12 cellular contexts compared by ENCODE assay signal in the genomic region with DNA sequence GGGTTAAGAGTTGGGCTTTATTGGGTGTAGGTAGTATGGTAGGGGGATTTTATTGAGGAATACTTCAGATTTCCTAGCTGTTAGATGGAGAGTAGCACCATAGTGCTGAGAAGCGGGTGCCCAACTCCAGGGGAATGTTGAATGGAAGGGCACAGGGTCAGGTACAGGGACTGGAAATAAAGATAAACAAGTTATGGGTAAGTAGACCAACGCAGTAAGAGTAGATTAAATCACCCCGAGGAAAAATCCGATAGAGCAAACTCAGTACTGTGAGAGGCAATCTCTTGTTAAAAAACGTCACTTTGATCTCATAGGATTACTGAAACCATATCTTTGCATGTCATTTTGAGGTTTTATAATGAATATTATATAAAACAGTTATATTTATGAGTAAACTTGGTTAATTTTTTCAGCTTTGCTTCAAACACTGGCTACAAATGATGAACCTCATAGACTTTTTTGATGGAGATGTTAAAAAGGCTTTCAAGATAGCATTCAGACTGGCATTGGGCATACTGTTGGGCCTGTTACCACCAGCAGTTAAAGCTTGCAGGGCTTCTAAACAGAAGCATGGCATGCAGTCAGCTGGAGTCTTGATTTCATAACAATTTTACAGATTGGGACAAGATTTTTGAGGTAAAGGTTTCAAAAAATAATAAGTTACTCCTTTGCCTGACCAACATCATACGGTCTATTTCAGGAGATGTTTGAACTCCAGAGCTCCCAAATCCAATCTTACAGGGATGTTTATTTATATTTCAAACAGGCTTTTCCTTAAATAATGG. TPM values are rescaled to one million over a fixed set of nuclear protein-coding genes. Genes with fewer than 3 reads are reported as not detected.
A peak's percentile ranks its signal among the peaks of the same experiment; 100 is the strongest.
DNase-seq lines count a peak whose midpoint lies in the region; ATAC-seq, FAIRE-seq and TF ChIP-seq lines count a peak whose summit lies in the region.
"Had no signal": no experiment of that assay in that cellular context is flagged by ENCODE, and none has a peak within 500 bp of the region (broad histone marks: within the 10 kb centered on the region; RNA-seq: fewer than 3 reads in every experiment).

No MANE protein-coding gene starts in this region.

- H3K27me3 ChIP-seq in heart right ventricle (no peaks in the 10 kb centered on the region), HepG2 (ENCODE audit: control insufficient read depth in 1 of 2, insufficient read depth in 2 of 2, low read length in 2 of 2) (no peaks in the 10 kb centered on the region), upper lobe of right lung (no peaks in the 10 kb centered on the region)

- peaks cover 42% of the 10 kb centered on the region for H3K4me1 Mint-ChIP-seq in activated naive CD8-positive, alpha-beta T cell treated with anti-CD3 and anti-CD28 coated beads, Interleukin-2, amount 50 U/mL, for 24 hours

- POLR2A ChIA-PET in HepG2 (lab: Yijun Ruan, JAX): interaction anchor here (0.8 kb wide), 1 partner anchor 175 kb away, joined by 3 read pairs; no protein-coding TSS in a partner anchor

- no peaks in the 10 kb centered on the region for H3K9me3 ChIP-seq in heart right ventricle
- no peaks in the 10 kb centered on the region for H3K9me3 ChIP-seq in HepG2 (ENCODE audit: low read length)
- H3K9me3 ChIP-seq in upper lobe of right lung: no peaks in the 10 kb centered on the region

- TF ChIP-seq POLR2A in HepG2 (IDR thresholded peaks at IDR 0.05; ENCODE audit: insufficient read depth in 1 of 2, low read depth in 2 of 2, low read length in 2 of 2): no peak

- H3K4me2 ChIP-seq in HepG2 (ENCODE audit: low read depth, low read length): peak overlapping the region; percentile 24

- H3K27ac ChIP-seq in heart right ventricle: peak overlapping the region in 6 of 10 donors; percentile 21 to 95 (median 58)
- no peak overlapping the region for H3K27ac ChIP-seq in HepG2 (ENCODE audit: extremely low read length, insufficient read depth, low read length)
- peak overlapping the region; percentile 75 for H3K27ac ChIP-seq in upper lobe of right lung
- H3K27ac ChIP-seq: C4-2B had no signal

- H3K9ac ChIP-seq in HepG2 (ENCODE audit: insufficient read depth, low read depth, low read length): no peak overlapping the region

- H3K36me3 ChIP-seq in heart right ventricle (peaks cover 0 to 10% (median under 1%) of the 10 kb centered on the region in 9 donors), HepG2 (replicated peaks in 1 of 2; ENCODE audit: control insufficient read depth in 1 of 2, insufficient read depth in 2 of 2, low read length in 2 of 2) (no peaks in the 10 kb centered on the region; a peak in 2 of 5 replicates), upper lobe of right lung (peaks cover 9% of the 10 kb centered on the region)

- H3K9me3 Mint-ChIP-seq in activated naive CD8-positive, alpha-beta T cell treated with anti-CD3 and anti-CD28 coated beads, Interleukin-2, amount 50 U/mL, for 24 hours: no peaks in the 10 kb centered on the region

- H3K4me1 ChIP-seq in heart right ventricle: peaks cover 9 to 96% (median 79%) of the 10 kb centered on the region in 9 donors
- H3K4me1 ChIP-seq in HepG2 (ENCODE audit: insufficient read depth, low read length): peaks cover 65% of the 10 kb centered on the region
- H3K4me1 ChIP-seq in upper lobe of right lung: peaks cover 57% of the 10 kb centered on the region

- peak overlapping the region; percentile 70 for H3K27ac Mint-ChIP-seq in activated naive CD8-positive, alpha-beta T cell treated with anti-CD3 and anti-CD28 coated beads, Interleukin-2, amount 50 U/mL, for 24 hours

- WGBS in heart right ventricle, 2 donors: 84 to 88% methylated on average over 6 of the region's 6 CpGs
- WGBS in HepG2 (ENCODE audit: low lambda C conversion rate): 90% methylated on average over 6 of the region's 6 CpGs

- ATAC-seq in heart right ventricle: peak in 2 of 8 donors; percentile 17 to 45
- ATAC-seq in activated naive CD8-positive, alpha-beta T cell treated with anti-CD3 and anti-CD28 coated beads, Interleukin-2, amount 50 U/mL, for 24 hours: no peak
- no peak for ATAC-seq in HepG2
- no peak for ATAC-seq in upper lobe of right lung
- no peak for ATAC-seq in GM21576 (IDR thresholded peaks at IDR 0.05; ENCODE audit: unreplicated experiment)
- ATAC-seq in GM21825 (IDR thresholded peaks at IDR 0.05; ENCODE audit: unreplicated experiment): no peak

- TF ChIP-seq RAD21 in HepG2 (CRISPR knock-in tag; IDR thresholded peaks at IDR 0.05): no peak

- intact Hi-C loops in heart right ventricle (cut with DNase I) (loop anchor here in 6 of 10 donors (10.0 kb wide), 4 partner anchors 219 to 339 kb away; no protein-coding TSS in a partner anchor), cardiac septum (cut with DNase I) (loop anchor here (1.0 to 10.0 kb wide), 3 partner anchors 8 to 339 kb away; no protein-coding TSS in a partner anchor), HepG2 (cut with micrococcal nuclease; ENCODE audit: unreplicated experiment) (loop anchor here (10.0 kb wide), 1 partner anchor 229 kb away; no protein-coding TSS in a partner anchor), upper lobe of right lung (cut with DNase I) (no loop called here)

- H3K4me3 ChIP-seq in heart right ventricle (no peak overlapping the region), HepG2 (replicated peaks in 1 of 3; ENCODE audit: insufficient read depth in 1 of 3, low read depth in 2 of 3, low read length in 3 of 3) (no peak overlapping the region), upper lobe of right lung (peak overlapping the region; percentile 97)

- DNase-seq in heart right ventricle (no peak), cardiac septum (ENCODE audit: low spot score) (no peak), HepG2 (ENCODE audit: low spot score) (no peak), upper lobe of right lung (no peak), NCI-H187 treated with DMSO at 0.1 percent for 48 hours (lab: John Stamatoyannopoulos, UW) (no peak)
- DNase-seq in activated naive CD8-positive, alpha-beta T cell treated with anti-CD3 and anti-CD28 coated beads, Interleukin-2, amount 50 U/mL, for 24 hours: no peak
- DNase-seq: NCI-H2171, occipital lobe had no signal

- BruUV-seq in HepG2 (replicated peaks; lab: Mats Ljungman, UMichigan): no TSS peak

- CTCF ChIA-PET in HepG2 (lab: Yijun Ruan, JAX; ENCODE audit: low intra/inter-chr PET ratio, low total read pairs): no interaction called here

- TF ChIP-seq CTCF in heart right ventricle (IDR thresholded peaks at IDR 0.05) (no peak), HepG2 (CRISPR knock-in tag; IDR thresholded peaks at IDR 0.05) (no peak), upper lobe of right lung (IDR thresholded peaks at IDR 0.05) (no peak)

- TF ChIP-seq EP300 in HepG2 (IDR thresholded peaks at IDR 0.05; ENCODE audit: low read depth in 2 of 2, low read length in 2 of 2) (no peak), HepG2 (CRISPR knock-in tag; IDR thresholded peaks at IDR 0.05; ENCODE audit: borderline replicate concordance) (no peak)

- H3K36me3 Mint-ChIP-seq in activated naive CD8-positive, alpha-beta T cell treated with anti-CD3 and anti-CD28 coated beads, Interleukin-2, amount 50 U/mL, for 24 hours (ENCODE audit: low read depth): peaks cover under 1% of the 10 kb centered on the region

- in situ Hi-C loops in HepG2 (cut with HindIII; ENCODE audit: extremely low pct_ligation_motif_present, low pct_unique_long_range_greater_than_20kb): no loop called here

- no peaks in the 10 kb centered on the region for H3K27me3 Mint-ChIP-seq in activated naive CD8-positive, alpha-beta T cell treated with anti-CD3 and anti-CD28 coated beads, Interleukin-2, amount 50 U/mL, for 24 hours

- H2AFZ ChIP-seq in HepG2 (ENCODE audit: low read length): no peak overlapping the region

- H3K4me3 Mint-ChIP-seq in activated naive CD8-positive, alpha-beta T cell treated with anti-CD3 and anti-CD28 coated beads, Interleukin-2, amount 50 U/mL, for 24 hours: peak overlapping the region; percentile 32

- peaks cover 87% of the 10 kb centered on the region for H4K20me1 ChIP-seq in HepG2 (ENCODE audit: insufficient read depth, low read length)

- peaks cover 96% of the 10 kb centered on the region for H3K79me2 ChIP-seq in HepG2 (ENCODE audit: insufficient read depth, low read length)

- FAIRE-seq in HepG2 (lab: Jason Lieb, UNC): no peak
- FAIRE-seq: colon had no signal

TF ChIP-seq in HepG2, 621 proteins besides CTCF, POLR2A, EP300 and RAD21 (continues in another document):
- TF ChIP-seq CCDC6 (CRISPR knock-in tag; IDR thresholded peaks at IDR 0.05) (no peak), ZNF382 (CRISPR knock-in tag; IDR thresholded peaks at IDR 0.05; ENCODE audit: borderline replicate concordance) (no peak)

RNA-seq across cellular contexts. Expression of a gene that starts 7.1 kb away (rescaled TPM):
- total RNA-seq in heart right ventricle (10 to 100 TPM; 20.8 to 52.8 (median 34.7) TPM), cardiac septum (44.1 TPM), HepG2 (2016; rRNA removed; fragmentation: Illumina TruSeq; extraction: Trizol) (31.3 and 34.1 TPM in 2 replicates), upper lobe of right lung (118 TPM)
- polyA plus RNA-seq in heart right ventricle (1 to 10 TPM; 5.3 to 8.3 TPM), HepG2 (2011; rRNA removed) (9.0 and 10.0 TPM in 2 replicates)
- 1.7 and 3.1 TPM in 2 replicates for total RNA-seq in HepG2 (2016; cell fraction: cytosol; rRNA removed; fragmentation: Illumina TruSeq; extraction: Trizol; ENCODE audit: low read depth)
- 30.9 and 33.5 TPM in 2 replicates for total RNA-seq in HepG2 (2016; cell fraction: insoluble cytoplasmic fraction; rRNA removed; fragmentation: Illumina TruSeq; extraction: Trizol)
- 6.5 and 7.0 TPM in 2 replicates for total RNA-seq in HepG2 (2016; cell fraction: membrane; rRNA removed; fragmentation: Illumina TruSeq; extraction: Trizol)
- total RNA-seq in HepG2 (2016; cell fraction: nucleus; rRNA removed; fragmentation: Illumina TruSeq; extraction: Trizol): 32.0 and 45.9 TPM in 2 replicates
- polyA plus RNA-seq in HepG2 (2011; cell fraction: cytosol; rRNA removed): 3.4 and 7.6 TPM in 2 replicates
- polyA plus RNA-seq in HepG2 (2011; cell fraction: nucleus; rRNA removed): 17.2 and 19.0 TPM in 2 replicates
- polyA plus RNA-seq in HepG2 (2012): 19.9 and 20.0 TPM in 2 replicates
- polyA plus RNA-seq in HepG2 (2016; cell fraction: cytosol; fragmentation: Illumina TruSeq; extraction: Trizol; ENCODE audit: low read depth): 0.34 and 0.38 TPM in 2 replicates
- 12.0 and 12.5 TPM in 2 replicates for polyA plus RNA-seq in HepG2 (2016; cell fraction: insoluble cytoplasmic fraction; fragmentation: Illumina TruSeq; extraction: Trizol; ENCODE audit: low read depth)
- 1.6 and 1.8 TPM in 2 replicates for polyA plus RNA-seq in HepG2 (2016; cell fraction: membrane; fragmentation: Illumina TruSeq; extraction: Trizol; ENCODE audit: low read depth)
- polyA plus RNA-seq in HepG2 (2016; cell fraction: nucleus; fragmentation: Illumina TruSeq; extraction: Trizol; ENCODE audit: insufficient read depth, low read depth): 19.2 and 22.4 TPM in 2 replicates
- 8.4 and 12.3 TPM in 2 replicates for polyA minus RNA-seq in HepG2 (2011; rRNA and poly(A)+ RNA removed; ENCODE audit: low replicate concordance)
- 26.4 and 26.5 TPM in 2 replicates for polyA minus RNA-seq in HepG2 (2011; cell fraction: cytosol; rRNA and poly(A)+ RNA removed)
- polyA minus RNA-seq in HepG2 (2011; cell fraction: nucleus; rRNA and poly(A)+ RNA removed): 147 and 166 TPM in 2 replicates
